ENCODE assay signal across 12 cellular contexts in genomic region chr3:149369991-149370866, GRCh38. TPM values are rescaled to one million over a fixed set of nuclear protein-coding genes. Genes with fewer than 3 reads are reported as not detected.
DNase-seq lines count a peak whose midpoint lies in the region; ATAC-seq and TF ChIP-seq lines count a peak whose summit lies in the region.
"Had no signal": no experiment of that assay in that cellular context is flagged by ENCODE, and none has a peak within 500 bp of the region (broad histone marks: within the 10 kb centered on the region; RNA-seq: fewer than 3 reads in every experiment).

No MANE protein-coding gene starts in this region.

- H3K9me3 ChIP-seq in H9 (ENCODE audit: control insufficient read depth, low read depth, low read length), result no peaks in the 10 kb centered on the region
- H3K9me3 ChIP-seq in Caco-2, result no peaks in the 10 kb centered on the region
- H3K9me3 ChIP-seq: MG63 had no signal

- H3K36me3 Mint-ChIP-seq in H9 (ENCODE audit: insufficient read depth in 1 of 3, low read depth in 3 of 3) (no peaks in the 10 kb centered on the region), Caco-2 (ENCODE audit: insufficient read depth, unreplicated experiment) (peaks cover 71% of the 10 kb centered on the region)

- H3K27me3 Mint-ChIP-seq in H9 (ENCODE audit: low read depth) (no peaks in the 10 kb centered on the region), Caco-2 (ENCODE audit: insufficient read depth, unreplicated experiment) (no peaks in the 10 kb centered on the region)

- POLR2A ChIA-PET in Caco-2 (lab: Charles Lee), result no interaction called here

- peak overlapping the region in 1 of 2 experiments; percentile 15; a peak in 1 of 5 replicates for H3K4me3 Mint-ChIP-seq in H9
- no peak overlapping the region for H3K4me3 Mint-ChIP-seq in Caco-2 (ENCODE audit: unreplicated experiment)
- H3K4me3 Mint-ChIP-seq: activated T-cell treated with anti-CD3 and anti-CD28 coated beads, Interleukin-2, amount 50 U/mL, for 4 hours; nephron progenitor cell had no signal

- no CpG with 5 or more reads among the region's 3 CpGs for WGBS in H9 (ENCODE audit: extremely low coverage, insufficient read length, low lambda C conversion rate)

- no peak overlapping the region for H3K4me2 ChIP-seq in H9 (ENCODE audit: insufficient read depth, insufficient read length, low read length)

- H2BK12ac ChIP-seq in H9 (ENCODE audit: insufficient read length, low read depth, low read length), result no peak overlapping the region

- no peak overlapping the region for H3K4me3 ChIP-seq in Caco-2 (ENCODE audit: low read depth, low read length)
- H3K4me3 ChIP-seq: MG63 had no signal

- ATAC-seq in HG03521 (IDR thresholded peaks at IDR 0.05; ENCODE audit: unreplicated experiment) (no peak), sciatic nerve (no peak)
- ATAC-seq: activated T-cell treated with anti-CD3 and anti-CD28 coated beads, Interleukin-2, amount 50 U/mL, for 4 hours had no signal

- H3K79me1 ChIP-seq in H9 (ENCODE audit: insufficient read depth, low read depth, low read length, poor library complexity, severe bottlenecking), result no peaks in the 10 kb centered on the region

- TF ChIP-seq CTCF in H9 (conservative IDR thresholded peaks at IDR 0.05), result no peak
- no peak for TF ChIP-seq CTCF in Caco-2 (IDR thresholded peaks at IDR 0.05; ENCODE audit: insufficient read depth in 1 of 2, low read depth in 1 of 2, low read length in 1 of 2, severe bottlenecking in 1 of 2, unreplicated experiment in 1 of 2)

- H4K91ac ChIP-seq in H9 (ENCODE audit: insufficient read length, low read depth, low read length), result no peak overlapping the region

- no peak overlapping the region for H3K9ac ChIP-seq in H9 (ENCODE audit: extremely low read depth, insufficient read length, low read length)

- H3K4ac ChIP-seq in H9 (ENCODE audit: low read depth, low read length), result no peak overlapping the region

- peak overlapping the region; percentile 49 for H2AFZ ChIP-seq in H9 (ENCODE audit: low read length)

- H3K23me2 ChIP-seq in H9 (ENCODE audit: insufficient read length, low read depth, low read length, poor library complexity, severe bottlenecking), result no peaks in the 10 kb centered on the region

- H2BK120ac ChIP-seq in H9 (ENCODE audit: low read depth, low read length, poor library complexity, severe bottlenecking), result no peak overlapping the region

- H2AK5ac ChIP-seq in H9 (ENCODE audit: insufficient read length, low read length), result no peak overlapping the region

- H3K27me3 ChIP-seq in H9 (ENCODE audit: insufficient read depth, low read length), result no peaks in the 10 kb centered on the region
- no peaks in the 10 kb centered on the region for H3K27me3 ChIP-seq in Caco-2 (replicated peaks; ENCODE audit: control insufficient read depth, insufficient read depth, low read length)
- H3K27me3 ChIP-seq: MG63 had no signal

- H4K8ac ChIP-seq in H9 (replicated peaks; ENCODE audit: insufficient read length, low read depth, low read length), result no peak overlapping the region

- CTCF ChIA-PET in Caco-2 (lab: Charles Lee), result interaction anchor here (1.0 kb wide), 1 partner anchor 37 kb away, joined by 3 read pairs; the partner anchor contains the start of gene TM4SF18

- no peak overlapping the region for H3K56ac ChIP-seq in H9 (ENCODE audit: insufficient read length, low read depth, low read length)

- H3K27ac ChIP-seq in H9 (ENCODE audit: insufficient read length, low read depth, low read length), result peak overlapping the region; percentile 83

- DNase-seq in H9 (no peak), SK-MEL-5 (ENCODE audit: low read depth, low spot score) (peak; percentile 54), iPS DF 4.7 (ENCODE audit: extremely low read depth, low spot score) (peak; percentile 51), renal cortical epithelial cell (ENCODE audit: low read depth) (peak; percentile 26), NCI-H2227 treated with DMSO at 0.1 percent for 48 hours (lab: John Stamatoyannopoulos, UW) (no peak), Caco-2 (no peak), sciatic nerve (ENCODE audit: low spot score) (no peak)
- DNase-seq: activated T-cell treated with anti-CD3 and anti-CD28 coated beads, Interleukin-2, amount 50 U/mL, for 4 hours; MG63; nephron progenitor cell; OCI-M1 had no signal

- H3K14ac ChIP-seq in H9 (ENCODE audit: insufficient read depth, low read length), result no peak overlapping the region

- no peak overlapping the region for H4K5ac ChIP-seq in H9 (ENCODE audit: insufficient read length, low read depth, low read length)

- intact Hi-C loops in Caco-2 (cut with micrococcal nuclease; ENCODE audit: unreplicated experiment) (no loop called here), sciatic nerve (cut with DNase I) (no loop called here)

- H3K23ac ChIP-seq in H9 (ENCODE audit: insufficient read length, low read depth, low read length), result no peak overlapping the region

- no peak overlapping the region for H3T11ph ChIP-seq in H9 (ENCODE audit: low read length)

- no TSS peak for BruUV-seq in Caco-2 (replicated peaks; lab: Mats Ljungman, UMichigan)

- H3K79me2 ChIP-seq in H9 (ENCODE audit: insufficient read depth, low read length), result no peaks in the 10 kb centered on the region

- H2BK5ac ChIP-seq in H9 (ENCODE audit: insufficient read length, low read length), result no peak overlapping the region

- peak overlapping the region; percentile 77 to 96 (median 96); a peak in 6 of 7 replicates for H3K27ac Mint-ChIP-seq in H9
- no peak overlapping the region for H3K27ac Mint-ChIP-seq in Caco-2 (ENCODE audit: unreplicated experiment)
- H3K27ac Mint-ChIP-seq: nephron progenitor cell had no signal

- no peaks in the 10 kb centered on the region for H3K9me3 Mint-ChIP-seq in H9
- H3K9me3 Mint-ChIP-seq in Caco-2 (ENCODE audit: unreplicated experiment), result no peaks in the 10 kb centered on the region
- H3K9me3 Mint-ChIP-seq: activated T-cell treated with anti-CD3 and anti-CD28 coated beads, Interleukin-2, amount 50 U/mL, for 4 hours; nephron progenitor cell had no signal

- H4K20me1 ChIP-seq in H9 (ENCODE audit: control insufficient read depth, insufficient read depth, insufficient read length), result no peaks in the 10 kb centered on the region

- no peaks in the 10 kb centered on the region for H3K36me3 ChIP-seq in Caco-2 (ENCODE audit: control insufficient read depth, insufficient read depth, low read length)

- in situ Hi-C loops in SK-MEL-5 (cut with HindIII; ENCODE audit: low pct_unique_long_range_greater_than_20kb, low sequenced_read_pairs), result no loop called here

- H3K18ac ChIP-seq in H9 (ENCODE audit: insufficient read length, low read depth, low read length), result peak overlapping the region; percentile 56

- H2BK15ac ChIP-seq in H9 (ENCODE audit: low read depth, low read length), result no peak overlapping the region

- no peak overlapping the region for H2BK20ac ChIP-seq in H9 (ENCODE audit: low read depth, low read length, poor library complexity, severe bottlenecking)

- H3K4me1 ChIP-seq in H9 (ENCODE audit: insufficient read depth, low read length) (peaks cover 5% of the 10 kb centered on the region), Caco-2 (peaks cover 75% of the 10 kb centered on the region)

- H3K4me1 Mint-ChIP-seq in H9 (peaks cover 64 to 66% of the 10 kb centered on the region in 2 experiments), Caco-2 (ENCODE audit: low read depth, unreplicated experiment) (peaks cover 50% of the 10 kb centered on the region)

RNA-seq across cellular contexts. Expression of gene TM4SF1, which starts 7.2 kb away (rescaled TPM):
- 1.2 and 2.2 TPM in 2 replicates for total RNA-seq in H9 (2021)
- 60.2 and 65.0 TPM in 2 replicates for total RNA-seq in SK-MEL-5 (2014; rRNA removed; shearing (Covaris generic))
- polyA plus RNA-seq in SK-MEL-5 (2015; cell fraction: cytosol; rRNA removed), result 64.1 and 68.2 TPM in 2 replicates
- 30.0 and 39.3 TPM in 2 replicates for polyA plus RNA-seq in SK-MEL-5 (2015; cell fraction: nucleus; rRNA removed)
- 63.8 and 247 TPM in 2 replicates for total RNA-seq in renal cortical epithelial cell
- total RNA-seq in Caco-2 (2022), result 49.2 and 78.3 TPM in 2 replicates
- total RNA-seq in sciatic nerve, result 149 TPM

RNA-seq across cellular contexts. Expression of gene TM4SF18, which starts 36.8 kb away (rescaled TPM):
- total RNA-seq in H9 (2021) (8.1 and 9.8 TPM in 2 replicates), renal cortical epithelial cell (11.9 and 21.5 TPM in 2 replicates), Caco-2 (2022) (not detected in 2 replicates), sciatic nerve (11.8 TPM)
- total RNA-seq in SK-MEL-5 (2014; rRNA removed; shearing (Covaris generic)), result 66.3 and 72.6 TPM in 2 replicates
- polyA plus RNA-seq in SK-MEL-5 (2015; cell fraction: cytosol; rRNA removed), result 28.0 and 33.4 TPM in 2 replicates
- polyA plus RNA-seq in SK-MEL-5 (2015; cell fraction: nucleus; rRNA removed), result 6.6 and 15.0 TPM in 2 replicates
- total RNA-seq: activated T-cell treated with anti-CD3 and anti-CD28 coated beads, Interleukin-2, amount 50 U/mL, for 4 hours had no signal

Comparison
In these comparisons a context has a peak if more than half of its experiments do, and no peak if none do; other contexts are left out.
1. DNase-seq: peak in SK-MEL-5 (single experiment), iPS DF 4.7 (single experiment) and renal cortical epithelial cell (single experiment); none in H9 (single experiment), NCI-H2227 treated with DMSO at 0.1 percent for 48 hours (single experiment), Caco-2 (0 of 2) and sciatic nerve (single experiment).
2. RNA of gene TM4SF1, which starts 7.2 kb away (total RNA-seq): 149 TPM in sciatic nerve (single experiment), 60.2 to 65.0 TPM in SK-MEL-5, 63.8 to 247 TPM in renal cortical epithelial cell and 49.2 to 78.3 TPM in Caco-2; 1.2 to 2.2 TPM in H9; every median in the first group is over 10 times any median in the second.